In the genomic region with DNA sequence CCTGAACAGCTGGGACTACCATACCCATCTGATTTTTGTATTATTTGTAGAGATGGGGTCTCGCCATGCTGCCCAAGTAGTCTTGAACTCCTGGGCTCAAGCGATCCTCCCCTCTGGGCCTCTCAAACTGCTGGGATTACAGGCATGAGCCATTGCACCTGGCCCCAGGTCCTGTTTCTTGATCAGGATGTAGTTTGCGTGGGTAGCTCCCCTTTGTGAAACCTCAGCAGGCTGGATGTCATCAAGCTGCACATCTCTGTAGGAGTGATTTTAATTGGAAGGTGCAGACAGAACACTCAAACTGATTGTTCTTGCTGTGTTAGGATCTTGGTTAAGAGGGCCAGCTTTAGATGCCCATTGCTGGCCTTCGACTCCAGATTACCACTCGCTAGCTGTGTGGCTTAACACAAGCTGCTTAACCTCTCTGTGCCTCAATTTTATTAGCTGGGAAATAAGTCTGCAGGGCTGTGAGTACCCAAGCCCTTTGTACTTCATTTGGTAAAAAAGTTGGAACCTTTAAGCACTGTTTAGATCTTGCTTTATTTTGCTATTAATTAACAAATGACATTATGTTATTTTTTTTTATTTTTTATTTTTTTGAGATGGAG, we compare ENCODE assay signal across 28 cellular contexts. TPM values are rescaled to one million over a fixed set of nuclear protein-coding genes. Genes with fewer than 3 reads are reported as not detected.
"Had no signal": no experiment of that assay in that cellular context is flagged by ENCODE, and none has a peak within 500 bp of the region (broad histone marks: within the 10 kb centered on the region; RNA-seq: fewer than 3 reads in every experiment).

No MANE protein-coding gene starts in this region.

- H3K9me3 ChIP-seq: colonic mucosa, esophagus squamous epithelium, gastrocnemius medialis, heart left ventricle, left lung had no signal

- H3K27ac ChIP-seq: colonic mucosa, epithelial cell of prostate, esophagus squamous epithelium, gastrocnemius medialis, heart left ventricle, hepatocyte, left lung had no signal

- ATAC-seq: effector memory CD8-positive, alpha-beta T cell; esophagus mucosa; gastrocnemius medialis; heart left ventricle; left colon; left lung; left ventricle myocardium superior; naive thymus-derived CD4-positive, alpha-beta T cell had no signal

- H3K36me3 ChIP-seq: colonic mucosa, esophagus squamous epithelium, gastrocnemius medialis, heart left ventricle, left lung had no signal

- H3K4me2 ChIP-seq: hepatocyte had no signal

- H3K4me1 ChIP-seq: colonic mucosa, esophagus squamous epithelium, gastrocnemius medialis, heart left ventricle, left lung had no signal

- DNase-seq: colonic mucosa; cortex of kidney; effector CD8-positive, alpha-beta T cell; effector memory CD8-positive, alpha-beta T cell; endodermal cell; erythroblast; esophagus squamous epithelium; foreskin fibroblast; foreskin melanocyte; gastrocnemius medialis; heart left ventricle; hypothalamus; immature natural killer cell; islet precursor cell; kidney glomerular epithelial cell; left colon; left lung; left ventricle myocardium superior; mammary epithelial cell; mesendoderm; midbrain; naive thymus-derived CD4-positive, alpha-beta T cell had no signal

- H3K4me3 ChIP-seq: colonic mucosa, esophagus squamous epithelium, gastrocnemius medialis, heart left ventricle, hepatocyte, left lung, lung had no signal

- FAIRE-seq: endometrium, kidney had no signal

RNA-seq across cellular contexts. Expression of gene BCO1, which starts 16.5 kb away (rescaled TPM):
- polyA plus RNA-seq: heart left ventricle; immature natural killer cell; mammary epithelial cell; naive thymus-derived CD4-positive, alpha-beta T cell had no signal
